Comparison of ENCODE assay signal across 7 cellular contexts in the genomic region with DNA sequence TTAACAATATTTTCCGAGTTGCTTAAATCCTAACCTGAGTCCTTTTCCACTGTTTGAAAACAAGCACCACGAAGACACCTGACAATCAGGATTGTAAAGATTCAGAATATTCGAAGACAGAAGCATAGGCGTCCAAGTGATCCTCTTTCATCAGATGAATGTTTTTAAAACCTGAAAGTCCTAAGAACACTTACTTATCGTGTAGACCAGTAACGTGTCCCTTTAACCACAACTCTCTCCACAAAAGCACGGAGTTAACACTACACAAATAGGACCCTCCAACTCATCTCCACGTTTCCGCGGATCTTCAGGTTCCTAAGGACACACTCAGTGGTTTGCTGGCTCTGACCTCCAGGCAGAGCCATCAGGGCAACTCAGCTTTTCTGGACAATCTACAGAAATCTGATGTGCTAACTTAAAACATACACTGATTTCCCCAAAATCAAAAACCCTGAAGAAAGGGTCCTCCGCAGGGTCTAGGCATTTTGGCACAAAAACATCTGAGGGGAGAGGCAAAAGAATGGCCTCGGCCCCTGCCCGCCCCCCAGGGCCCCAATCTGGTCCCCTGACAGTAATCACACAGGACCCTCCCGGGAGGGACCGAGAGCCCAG. TPM values are rescaled to one million over a fixed set of nuclear protein-coding genes. Genes with fewer than 3 reads are reported as not detected.
A peak's percentile ranks its signal among the peaks of the same experiment; 100 is the strongest.
DNase-seq lines count a peak whose midpoint lies in the region; ATAC-seq, FAIRE-seq and TF ChIP-seq lines count a peak whose summit lies in the region.

No MANE protein-coding gene starts in this region.

- DNase-seq in GM12865 (ENCODE audit: low read depth), result peak; percentile 24
- no peak for DNase-seq in MG63
- peak in 2 of 4 experiments; percentile 7 to 34 for DNase-seq in K562 (ENCODE audit: extremely low read depth in 1 of 4, low spot score in 3 of 4)
- DNase-seq in transverse colon, result no peak
- DNase-seq in NCI-H345 treated with DMSO at 0.1 percent for 48 hours (lab: John Stamatoyannopoulos, UW; ENCODE audit: unreplicated experiment), result no peak

- no peaks in the 10 kb centered on the region for H3K9me1 ChIP-seq in K562 (ENCODE audit: control insufficient read depth, insufficient read depth, low read length)

- no peak for FAIRE-seq in K562 (lab: Jason Lieb, UNC)

- H2AFZ ChIP-seq in K562 (ENCODE audit: low read depth, low read length), result peak overlapping the region; percentile 70

- H3K36me3 ChIP-seq in MG63, result no peaks in the 10 kb centered on the region
- no peaks in the 10 kb centered on the region for H3K36me3 ChIP-seq in K562 (ENCODE audit: control insufficient read depth, insufficient read depth, low read length)
- H3K36me3 ChIP-seq in liver (ENCODE audit: control insufficient read depth in 4 of 4, insufficient read depth in 3 of 4, low read depth in 1 of 4, low read length in 3 of 4), result no peaks in the 10 kb centered on the region
- no peaks in the 10 kb centered on the region for H3K36me3 ChIP-seq in transverse colon

- H3K27ac ChIP-seq in K562 (ENCODE audit: extremely low read depth, low read depth, low read length) (no peak overlapping the region), liver (ENCODE audit: low read depth in 1 of 2, low read length in 2 of 2) (peak overlapping the region; percentile 69 to 93), transverse colon (peak overlapping the region; percentile 93 to 96 (median 96))

- H3K4me1 ChIP-seq in K562 (replicated peaks in 1 of 2; ENCODE audit: control insufficient read depth in 2 of 2, insufficient read depth in 2 of 2, low read length in 2 of 2) (peaks cover 11 to 17% of the 10 kb centered on the region in 2 experiments; a peak in 3 of 5 replicates), liver (ENCODE audit: control insufficient read depth in 4 of 4, insufficient read depth in 4 of 4, low read length in 3 of 4) (peaks cover 2 to 35% (median 15%) of the 10 kb centered on the region in 4 donors), transverse colon (peaks cover 19 to 49% (median 38%) of the 10 kb centered on the region in 4 donors)

- peaks cover 39% of the 10 kb centered on the region for H3K79me2 ChIP-seq in K562 (ENCODE audit: control insufficient read depth, insufficient read depth, low read length)

- H3K9ac ChIP-seq in K562 (ENCODE audit: insufficient read depth in 1 of 2, low read depth in 2 of 2, low read length in 2 of 2) (peak overlapping the region; percentile 84 to 85), liver (ENCODE audit: low read depth in 1 of 2, low read length in 2 of 2) (peak overlapping the region; percentile 70 to 89)

- no TSS peak for BruUV-seq in K562 (replicated peaks; lab: Mats Ljungman, UMichigan)

- TF ChIP-seq RAD21 in K562 (CRISPR knock-in tag; conservative IDR thresholded peaks at IDR 0.05 in 1 of 2, IDR thresholded peaks at IDR 0.05 in 1 of 2), result no peak
- TF ChIP-seq RAD21 in liver (IDR thresholded peaks at IDR 0.05), result no peak

- intact Hi-C loops in K562 (cut with micrococcal nuclease) (no loop called here), transverse colon (cut with DNase I; ENCODE audit: low total_unique reads) (no loop called here)

- ATAC-seq in K562 (peak; percentile 34), HG03571 (IDR thresholded peaks at IDR 0.05; ENCODE audit: unreplicated experiment) (no peak)

- 2% methylated on average over 10 of the region's 15 CpGs for WGBS in K562 (ENCODE audit: insufficient coverage, low coverage, missing lambda C conversion rate)
- 3% methylated on average over 15 of the region's 15 CpGs for WGBS in liver
- WGBS in transverse colon (ENCODE audit: low coverage in 1 of 2), 2 donors, result 2 to 8% methylated on average over 5 to 15 of the region's 15 CpGs

- H3K27me3 ChIP-seq in MG63 (no peaks in the 10 kb centered on the region), K562 (ENCODE audit: control insufficient read depth in 2 of 2, insufficient read depth in 2 of 2, low read length in 2 of 2) (no peaks in the 10 kb centered on the region), liver (ENCODE audit: control insufficient read depth in 4 of 4, insufficient read depth in 4 of 4, low read length in 3 of 4) (no peaks in the 10 kb centered on the region), transverse colon (no peaks in the 10 kb centered on the region)

- H3K9me3 ChIP-seq in MG63 (no peaks in the 10 kb centered on the region), K562 (replicated peaks; ENCODE audit: control insufficient read depth, insufficient read depth, low read depth, low read length) (no peaks in the 10 kb centered on the region), liver (ENCODE audit: control insufficient read depth in 4 of 4, low read length in 3 of 4) (no peaks in the 10 kb centered on the region), transverse colon (no peaks in the 10 kb centered on the region)

- POLR2A ChIA-PET in K562 (lab: Yijun Ruan, JAX), result interaction anchor here (0.6 to 1.9 kb wide), 4 partner anchors 12 to 322 kb away, joined by 4 read pairs; no protein-coding TSS in a partner anchor

- H3K4me3 ChIP-seq in GM12865 (ENCODE audit: low read depth, low read length) (peak overlapping the region; percentile 86), MG63 (peak overlapping the region; percentile 64), K562 (peak overlapping the region; percentile 53), liver (ENCODE audit: low read depth in 1 of 3, low read length in 3 of 3) (peak overlapping the region; percentile 58 to 98 (median 73)), transverse colon (peak overlapping the region; percentile 53 to 96 (median 68))

- peak overlapping the region; percentile 69 for H3K4me2 ChIP-seq in K562 (ENCODE audit: insufficient read depth, low read length)

- no peaks in the 10 kb centered on the region for H4K20me1 ChIP-seq in K562 (replicated peaks; ENCODE audit: control insufficient read depth, insufficient read depth, low read length)

- in situ Hi-C loops in K562 (cut with MboI) (no loop called here), transverse colon (cut with MboI; ENCODE audit: low pct_ligation_motif_present in 1 of 4, low pct_unique_long_range_greater_than_20kb in 1 of 4, low sequenced_read_pairs in 3 of 4) (no loop called here)

- no peak for TF ChIP-seq CTCF in GM12865 (IDR thresholded peaks at IDR 0.05; ENCODE audit: insufficient read depth, low read depth, low read length, missing control alignments)
- no peak for TF ChIP-seq CTCF in K562 (IDR thresholded peaks at IDR 0.05 in 2 of 3, conservative IDR thresholded peaks at IDR 0.05 in 1 of 3; ENCODE audit: insufficient read depth in 2 of 3, low read depth in 1 of 3, low read length in 3 of 3)
- no peak for TF ChIP-seq CTCF in liver (IDR thresholded peaks at IDR 0.05; ENCODE audit: low read depth, low read length, missing input control)
- no peak for TF ChIP-seq CTCF in transverse colon (IDR thresholded peaks at IDR 0.05)

- no peak for TF ChIP-seq POLR2A in K562 (conservative IDR thresholded peaks at IDR 0.05)
- no peak for TF ChIP-seq POLR2A in transverse colon (IDR thresholded peaks at IDR 0.05)

- no peak for TF ChIP-seq EP300 in K562 (IDR thresholded peaks at IDR 0.05; ENCODE audit: low read length)
- no peak for TF ChIP-seq EP300 in transverse colon (IDR thresholded peaks at IDR 0.05; ENCODE audit: low read depth)

- CTCF ChIA-PET in K562 (lab: Yijun Ruan, JAX; ENCODE audit: low intra/inter-chr PET ratio), result interaction anchor here (0.6 kb wide), 1 partner anchor 1747 kb away, joined by 4 read pairs; no protein-coding TSS in a partner anchor

TF ChIP-seq in K562, 482 proteins besides CTCF, POLR2A, EP300 and RAD21 (continues in another document):
- TF ChIP-seq, protein P1, sequence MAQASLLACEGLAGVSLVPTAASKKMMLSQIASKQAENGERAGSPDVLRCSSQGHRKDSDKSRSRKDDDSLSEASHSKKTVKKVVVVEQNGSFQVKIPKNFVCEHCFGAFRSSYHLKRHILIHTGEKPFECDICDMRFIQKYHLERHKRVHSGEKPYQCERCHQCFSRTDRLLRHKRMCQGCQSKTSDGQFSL (CRISPR knock-in tag; IDR thresholded peaks at IDR 0.05), result no peak
- TF ChIP-seq, protein P1 (tag; IDR thresholded peaks at IDR 0.05), result no peak

TF ChIP-seq in liver, 16 proteins besides CTCF, POLR2A, EP300 and RAD21 (continues in another document):
- no peak for TF ChIP-seq NR2F2 (IDR thresholded peaks at IDR 0.05)
- no peak for TF ChIP-seq GABPA (IDR thresholded peaks at IDR 0.05 in 1 of 2, conservative IDR thresholded peaks at IDR 0.05 in 1 of 2)

RNA-seq across cellular contexts. Expression of a gene that starts 1.1 kb away (rescaled TPM):
- total RNA-seq in MG63 (2014; rRNA removed; shearing (Covaris generic); ENCODE audit: low replicate concordance), result 10.1 and 11.2 TPM in 2 replicates
- 10.7 and 41.2 TPM in 2 replicates for total RNA-seq in K562 (2011; cell fraction: chromatin; rRNA removed; ENCODE audit: low replicate concordance)
- 5.5 and 10.3 TPM in 2 replicates for total RNA-seq in K562 (2011; cell fraction: nucleolus; rRNA removed)
- total RNA-seq in K562 (2011; cell fraction: nucleoplasm; rRNA removed), result 13.1 and 16.9 TPM in 2 replicates
- total RNA-seq in K562 (2014; rRNA removed), result 12.2 and 17.8 TPM in 2 replicates
- total RNA-seq in K562 (2014; rRNA removed; fragmentation: Illumina TruSeq; extraction: Trizol), result 16.1 and 17.5 TPM in 2 replicates
- total RNA-seq in K562 (2015; rRNA removed; fragmentation: Illumina TruSeq; extraction: Trizol), result 17.7 and 19.2 TPM in 2 replicates
- 16.2 and 17.5 TPM in 2 replicates for total RNA-seq in K562 (2021)
- polyA plus RNA-seq in K562 (2011; rRNA removed), result 16.7 and 23.2 TPM in 2 replicates
- polyA plus RNA-seq in K562 (2011; cell fraction: cytosol; rRNA removed), result 5.2 and 8.4 TPM in 2 replicates
- 29.6 and 29.9 TPM in 2 replicates for polyA plus RNA-seq in K562 (2011; cell fraction: nucleus; rRNA removed)
- 7.9 and 8.5 TPM in 2 replicates for polyA plus RNA-seq in K562 (2012)
- polyA plus RNA-seq in K562 (2014; fragmentation: Illumina TruSeq; extraction: Trizol), result 12.4 and 13.6 TPM in 2 replicates
- polyA plus RNA-seq in K562 (2014; fragmentation: Nextera tagmentation; extraction: Ambion mirVana), result 1 to 10 TPM; 2.5 to 2.6 TPM
- polyA plus RNA-seq in K562 (2014; rRNA removed), result 7.0 and 7.1 TPM in 2 replicates
- polyA minus RNA-seq in K562 (2011; rRNA and poly(A)+ RNA removed), result 42.8 and 48.0 TPM in 2 replicates
- polyA minus RNA-seq in K562 (2011; cell fraction: cytosol; rRNA and poly(A)+ RNA removed), result 23.4 and 37.7 TPM in 2 replicates
- 21.7 and 39.8 TPM in 2 replicates for polyA minus RNA-seq in K562 (2011; cell fraction: nucleus; rRNA and poly(A)+ RNA removed)
- 10 to 100 TPM; 29.8 to 43.6 TPM for total RNA-seq in liver
- 10 to 100 TPM in 1 of 2 donors, 1 to 10 TPM in 1; 7.5 to 10.8 TPM for polyA plus RNA-seq in liver
- 100 to 1,000 TPM in 1 of 4 donors, 10 to 100 TPM in 3; 45.6 to 102 (median 71.4) TPM for total RNA-seq in transverse colon
